ENCODE assay signal across 8 cellular contexts in the genomic region with DNA sequence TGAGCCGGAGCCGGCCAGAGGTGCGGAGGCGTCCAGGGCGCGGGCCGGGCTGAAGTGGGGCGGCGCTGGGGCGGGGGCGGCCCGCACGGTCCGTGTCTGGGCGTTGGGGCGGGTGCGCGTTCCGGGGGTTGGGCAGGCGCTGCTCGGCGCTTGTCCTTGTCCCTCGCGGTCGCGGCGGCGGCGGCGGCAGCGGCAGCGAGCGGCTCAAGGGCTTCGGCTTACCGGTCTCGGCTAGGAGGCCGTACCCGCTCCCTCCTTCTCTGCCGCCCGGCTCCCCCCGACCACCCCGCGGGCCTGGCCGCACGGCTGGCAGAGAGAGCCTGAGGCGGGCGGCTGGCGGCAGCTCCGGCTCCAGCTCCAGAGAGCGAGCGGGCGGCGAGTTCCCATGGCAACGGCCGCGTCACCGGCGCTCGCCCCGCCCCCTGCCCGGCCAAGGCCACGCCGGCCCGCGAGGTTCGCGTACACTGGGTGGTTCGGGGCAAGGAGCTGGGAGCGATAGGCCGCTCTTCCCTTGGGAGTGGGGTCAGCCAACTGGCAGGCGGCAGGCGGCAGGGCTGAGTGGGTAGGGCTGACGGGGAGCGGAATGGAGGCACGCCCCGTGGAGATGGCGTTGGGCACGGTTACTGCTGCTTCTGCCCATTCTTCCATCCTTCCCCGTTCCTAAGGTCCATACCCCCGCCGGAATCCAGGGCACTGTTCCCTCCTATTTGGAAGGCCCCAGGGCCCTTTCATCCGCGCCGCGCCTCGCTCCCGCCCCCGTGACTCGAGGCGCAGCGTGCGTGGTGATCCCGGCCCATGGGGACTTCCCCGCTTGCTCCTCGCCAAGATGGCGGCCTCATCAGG. TPM values are rescaled to one million over a fixed set of nuclear protein-coding genes. Genes with fewer than 3 reads are reported as not detected.
A peak's percentile ranks its signal among the peaks of the same experiment; 100 is the strongest.
DNase-seq lines count a peak whose midpoint lies in the region; ATAC-seq and TF ChIP-seq lines count a peak whose summit lies in the region.

A gene with protein sequence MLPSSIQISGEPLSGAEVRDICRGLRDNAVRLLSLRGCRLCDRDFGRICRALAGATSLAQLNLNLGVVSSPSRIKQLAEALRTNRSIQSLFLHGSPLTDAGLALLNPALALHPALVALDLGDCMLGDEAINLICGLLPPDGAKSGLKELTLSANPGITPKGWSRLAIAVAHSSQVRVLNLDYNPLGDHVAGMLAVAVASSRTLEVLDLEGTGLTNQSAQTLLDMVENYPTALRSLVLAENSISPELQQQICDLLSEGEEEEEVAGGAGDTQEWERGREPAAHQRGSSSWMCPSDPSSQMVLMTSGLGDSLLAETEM (minus strand): TSS at position 363 of the 843 bp plus-strand sequence. CDS start 561 bp downstream, outside the sequence.

- peak within 1 kb of the TSS in 7 of 9 donors; percentile 1 to 76 (median 70) for H3K27ac Mint-ChIP-seq in naive thymus-derived CD4-positive, alpha-beta T cell

- no peaks in the 10 kb centered on the region for H3K9me3 ChIP-seq in Panc1 (ENCODE audit: control insufficient read depth, insufficient read depth, low read depth, low read length)
- H3K9me3 ChIP-seq in naive thymus-derived CD4-positive, alpha-beta T cell (ENCODE audit: control insufficient read depth in 2 of 3, low read length in 3 of 3), result no peaks in the 10 kb centered on the region

- peaks cover 3% of the 10 kb centered on the region; the same call in 1 of the 2 replicates for H3K36me3 ChIP-seq in Panc1 (ENCODE audit: control insufficient read depth, insufficient read depth, low read length)
- H3K36me3 ChIP-seq in naive thymus-derived CD4-positive, alpha-beta T cell (ENCODE audit: control insufficient read depth in 2 of 3, insufficient read depth in 3 of 3, low read length in 3 of 3), result peaks cover 3 to 44% (median 19%) of the 10 kb centered on the region in 3 experiments

- CTCF ChIA-PET in AG04449 (lab: Yijun Ruan, JAX) (interaction anchor here (0.6 to 13.3 kb wide), 8 partner anchors 15 to 804 kb away, joined by 3 to 337 read pairs (median 3); partner anchors contain the start of gene DLK2), Panc1 (lab: Charles Lee) (interaction anchor here (0.8 kb wide), 1 partner anchor 33 kb away, joined by 3 read pairs; the partner anchor contains the start of gene TJAP1)
- CTCF ChIA-PET in naive thymus-derived CD4-positive, alpha-beta T cell (lab: Charles Lee), result no interaction called here

- peaks cover 15 to 22% (median 19%) of the 10 kb centered on the region in 5 donors for H3K27me3 Mint-ChIP-seq in naive thymus-derived CD4-positive, alpha-beta T cell

- ATAC-seq in GM18868 (IDR thresholded peaks at IDR 0.05; ENCODE audit: unreplicated experiment), result peak; percentile 64
- ATAC-seq in HG03442 (IDR thresholded peaks at IDR 0.05; ENCODE audit: unreplicated experiment), result peak; percentile 55
- peak; percentile 89 for ATAC-seq in Panc1
- peak; percentile 82 for ATAC-seq in naive thymus-derived CD4-positive, alpha-beta T cell

- peaks cover 0 to 31% (median 22%) of the 10 kb centered on the region in 5 donors for H3K36me3 Mint-ChIP-seq in naive thymus-derived CD4-positive, alpha-beta T cell

- in situ Hi-C loops in Panc1 (cut with HindIII; ENCODE audit: low pct_unique_long_range_greater_than_20kb, low sequenced_read_pairs), result no loop called here

- DNase-seq in AG04449 (ENCODE audit: low read depth, low spot score) (no peak), Panc1 (ENCODE audit: low read depth, low spot score) (no peak), fibroblast of mammary gland (ENCODE audit: low read depth) (peak; percentile 78)
- peak; percentile 50 to 71 for DNase-seq in activated T-helper 1 cell treated with anti-CD3 and anti-CD28 coated beads, Interleukin-2, amount 50 U/mL, for 16 hours (ENCODE audit: low read depth in 1 of 2, low spot score in 1 of 2)
- DNase-seq in naive thymus-derived CD4-positive, alpha-beta T cell, result peak; percentile 54 to 90 (median 68)
- DNase-seq in stimulated activated CD8-positive, alpha-beta memory T cell treated with anti-CD3 and anti-CD28 coated beads, Interleukin-7, amount 100 ng/mL, for 48 hours (ENCODE audit: extremely low read depth in 1 of 2, low read depth in 1 of 2), result peak; percentile 46 to 63

- H3K4me1 Mint-ChIP-seq in naive thymus-derived CD4-positive, alpha-beta T cell, result peaks cover 21 to 52% (median 35%) of the 10 kb centered on the region in 7 donors

- BruUV-seq in Panc1 (replicated peaks; lab: Mats Ljungman, UMichigan), result no TSS peak

- TF ChIP-seq CTCF in AG04449 (IDR thresholded peaks at IDR 0.05; ENCODE audit: insufficient read depth, low read length, missing control alignments) (no peak), Panc1 (IDR thresholded peaks at IDR 0.05) (no peak), fibroblast of mammary gland (conservative IDR thresholded peaks at IDR 0.05; ENCODE audit: control insufficient read depth, insufficient read depth, low read depth, low read length) (no peak)

- intact Hi-C loops in Panc1 (cut with micrococcal nuclease; ENCODE audit: unreplicated experiment), result no loop called here
- intact Hi-C loops in naive thymus-derived CD4-positive, alpha-beta T cell (cut with micrococcal nuclease), result loop anchor here (5.0 to 10.0 kb wide), 2 partner anchors 143 to 455 kb away; partner anchors contain the start of genes ZNF318 (in 2 of the 2), CUL7 (in 1 of the 2), KLC4 (in 1 of the 2) and MRPL2 (in 1 of the 2)

- peak within 1 kb of the TSS; percentile 63 for H3K4me3 ChIP-seq in AG04449 (ENCODE audit: low read depth, low read length)
- H3K4me3 ChIP-seq in Panc1 (ENCODE audit: low read depth in 2 of 2, low read length in 2 of 2), result peak within 1 kb of the TSS; percentile 52 to 59
- peak within 1 kb of the TSS; percentile 52 for H3K4me3 ChIP-seq in fibroblast of mammary gland (ENCODE audit: control insufficient read depth, low read depth, low read length)
- H3K4me3 ChIP-seq in naive thymus-derived CD4-positive, alpha-beta T cell (ENCODE audit: low read length), result peak within 1 kb of the TSS; percentile 37

- peaks cover 14% of the 10 kb centered on the region for H3K4me1 ChIP-seq in Panc1 (ENCODE audit: control insufficient read depth, insufficient read depth, low read length)
- H3K4me1 ChIP-seq in naive thymus-derived CD4-positive, alpha-beta T cell (ENCODE audit: control insufficient read depth in 2 of 2, insufficient read depth in 2 of 2, low read length in 2 of 2), result peaks cover 10 to 14% of the 10 kb centered on the region in 2 donors

- H3K4me3 Mint-ChIP-seq in naive thymus-derived CD4-positive, alpha-beta T cell, result peak within 1 kb of the TSS; percentile 76 to 94 (median 84)

- peak within 1 kb of the TSS; percentile 70 for H3K27ac ChIP-seq in Panc1 (ENCODE audit: low read length)
- peak within 1 kb of the TSS; percentile 41 for H3K27ac ChIP-seq in naive thymus-derived CD4-positive, alpha-beta T cell (ENCODE audit: low read depth, low read length)

- H3K27me3 ChIP-seq in Panc1 (ENCODE audit: control insufficient read depth, insufficient read depth, low read length), result no peaks in the 10 kb centered on the region
- H3K27me3 ChIP-seq in naive thymus-derived CD4-positive, alpha-beta T cell (ENCODE audit: control insufficient read depth in 2 of 2, insufficient read depth in 2 of 2, low read length in 2 of 2), result peaks cover 0 to 9% of the 10 kb centered on the region in 2 donors

- POLR2A ChIA-PET in AG04449 (lab: Yijun Ruan, JAX), result interaction anchor here (0.6 to 1.5 kb wide), 5 partner anchors 9 to 336 kb away, joined by 3 to 5 read pairs (median 3); partner anchors contain the start of gene ZNF318
- POLR2A ChIA-PET in Panc1 (lab: Charles Lee), result interaction anchor here (0.6 to 0.8 kb wide), 2 partner anchors 32 to 141 kb away, joined by 3 read pairs; partner anchors contain the start of gene ZNF318
- POLR2A ChIA-PET in naive thymus-derived CD4-positive, alpha-beta T cell (lab: Charles Lee), result interaction anchor here (0.9 to 1.3 kb wide), 4 partner anchors 16 to 581 kb away, joined by 3 read pairs; partner anchors contain the start of genes CNPY3, TJAP1 and ZNF318

- peaks cover 0 to 1% (median 0%) of the 10 kb centered on the region in 11 donors for H3K9me3 Mint-ChIP-seq in naive thymus-derived CD4-positive, alpha-beta T cell

RNA-seq across cellular contexts. Expression of the gene that starts here (rescaled TPM):
- 2.9 TPM for total RNA-seq in Panc1 (2021; ENCODE audit: unreplicated experiment)
- 2.8 TPM for polyA plus RNA-seq in Panc1 (2012; ENCODE audit: insufficient read length)
- under 1 TPM; 0.22 to 0.84 (median 0.46) TPM for total RNA-seq in naive thymus-derived CD4-positive, alpha-beta T cell
- not detected for polyA plus RNA-seq in naive thymus-derived CD4-positive, alpha-beta T cell

Comparison
In these comparisons a context has a peak if more than half of its experiments do, and no peak if none do; other contexts are left out.
1. Peak in DNase-seq, ATAC-seq, H3K4me3 ChIP-seq and H3K27ac ChIP-seq in naive thymus-derived CD4-positive, alpha-beta T cell; RNA of the gene not detected or under 1 TPM.
2. DNase-seq: peak in activated T-helper 1 cell treated with anti-CD3 and anti-CD28 coated beads, Interleukin-2, amount 50 U/mL, for 16 hours (2 of 2), fibroblast of mammary gland (single experiment) and stimulated activated CD8-positive, alpha-beta memory T cell treated with anti-CD3 and anti-CD28 coated beads, Interleukin-7, amount 100 ng/mL, for 48 hours (2 of 2); none in AG04449 (single experiment) and Panc1 (single experiment).
3. Peak in every context shown above with its lines, with median percentiles within 50 percentile points of each other: H3K4me3 ChIP-seq and ATAC-seq.